ENCODE assay signal across 18 cellular contexts in the genomic region with DNA sequence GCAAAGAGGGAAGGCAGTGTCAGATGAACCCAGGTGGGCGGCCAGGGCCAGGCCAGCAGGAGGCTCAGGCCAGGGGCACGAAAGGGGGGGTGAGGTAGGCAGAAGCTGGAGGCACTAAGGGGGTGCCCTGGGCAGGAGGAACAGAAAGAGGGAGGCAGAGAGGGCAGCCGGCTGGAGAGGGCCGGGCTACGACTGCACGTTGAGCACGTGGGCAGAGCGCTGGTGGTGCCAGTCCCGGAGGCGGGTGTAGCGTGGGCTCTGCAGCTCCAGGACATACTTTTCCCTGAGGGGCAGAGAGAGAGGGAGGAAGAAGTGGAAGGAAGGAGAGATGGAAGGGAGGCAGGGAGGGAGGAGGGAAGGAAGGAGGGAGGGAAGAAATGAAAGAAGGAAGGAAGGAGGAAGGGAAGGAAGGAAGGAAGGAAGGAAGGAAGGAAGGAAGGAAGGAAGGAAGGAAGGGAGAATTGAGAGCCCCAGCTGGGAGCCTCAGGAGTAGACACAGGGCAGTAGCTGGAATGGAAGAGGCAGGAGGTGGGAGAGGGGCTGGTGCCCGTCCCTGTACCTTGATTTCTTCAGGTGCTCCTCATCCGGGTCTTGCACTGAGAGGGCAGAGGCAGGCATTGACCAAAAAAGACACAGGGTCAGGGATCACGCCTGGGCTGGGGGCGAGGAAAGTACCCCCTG. TPM values are rescaled to one million over a fixed set of nuclear protein-coding genes. Genes with fewer than 3 reads are reported as not detected.
DNase-seq lines count a peak whose midpoint lies in the region; ATAC-seq, FAIRE-seq and TF ChIP-seq lines count a peak whose summit lies in the region.
"Had no signal": no experiment of that assay in that cellular context is flagged by ENCODE, and none has a peak within 500 bp of the region (broad histone marks: within the 10 kb centered on the region; RNA-seq: fewer than 3 reads in every experiment).

No MANE protein-coding gene starts in this region.

- TF ChIP-seq CTCF in A673 (conservative IDR thresholded peaks at IDR 0.05; ENCODE audit: low read depth, low read length) (no peak), chondrocyte (IDR thresholded peaks at IDR 0.05) (no peak)

- H3K27ac Mint-ChIP-seq in chondrocyte (ENCODE audit: unreplicated experiment) (peak overlapping the region; percentile 83), T-helper 17 cell (no peak overlapping the region)
- no peak overlapping the region for H3K27ac Mint-ChIP-seq in activated T-helper 17 cell treated with anti-CD3 and anti-CD28 coated beads, Interleukin-2, amount 50 U/mL, for 72 hours

- peak overlapping the region; percentile 26 for H2BK12ac ChIP-seq in neuronal stem cell (ENCODE audit: low read length)

- H2AFZ ChIP-seq in Karpas-422 (ENCODE audit: low read length) (no peak overlapping the region), neuronal stem cell (ENCODE audit: low read length) (no peak overlapping the region)
- H2AFZ ChIP-seq: GM23338, hepatocyte had no signal

- H4K20me1 ChIP-seq in Karpas-422 (ENCODE audit: insufficient read depth, low read depth, low read length) = no peaks in the 10 kb centered on the region

- H3K4me3 Mint-ChIP-seq in chondrocyte (ENCODE audit: unreplicated experiment) (peak overlapping the region; percentile 41), T-helper 17 cell (no peak overlapping the region)
- H3K4me3 Mint-ChIP-seq in activated T-helper 17 cell treated with anti-CD3 and anti-CD28 coated beads, Interleukin-2, amount 50 U/mL, for 72 hours = no peak overlapping the region

- H3K18ac ChIP-seq in neuronal stem cell (ENCODE audit: low read length) = peak overlapping the region; percentile 36

- DNase-seq in A673 (ENCODE audit: low spot score) (peak; percentile 69), Karpas-422 (no peak), chondrocyte (ENCODE audit: low spot score) (no peak), neuronal stem cell (ENCODE audit: low spot score) (no peak), NCI-H345 (lab: John Stamatoyannopoulos, UW) (no peak), T-helper 17 cell (no peak), small intestine (no peak)
- DNase-seq: activated CD4-positive, alpha-beta T cell treated with anti-CD3 and anti-CD28 coated beads for 48 hours; activated naive CD4-positive, alpha-beta T cell; body of pancreas; NCI-H146; NCI-H446; spleen; stimulated activated naive CD4-positive, alpha-beta T cell had no signal

- peaks cover 26% of the 10 kb centered on the region for H3K79me1 ChIP-seq in neuronal stem cell (ENCODE audit: low read depth, low read length)

- CTCF ChIA-PET in A673 (lab: Charles Lee) = interaction anchor here (0.6 kb wide), 1 partner anchor 122 kb away, joined by 7 read pairs; no protein-coding TSS in a partner anchor

- H4K8ac ChIP-seq in neuronal stem cell (ENCODE audit: low read depth, low read length) = no peak overlapping the region

- H3K4me3 ChIP-seq in A673 (ENCODE audit: low read depth, low read length, poor library complexity, severe bottlenecking) = peak overlapping the region; percentile 11
- H3K4me3 ChIP-seq in Karpas-422 (ENCODE audit: low read length) = no peak overlapping the region
- H3K4me3 ChIP-seq in neuronal stem cell (ENCODE audit: low read length in 2 of 2) = peak overlapping the region in 1 of 2 donors; percentile 38
- H3K4me3 ChIP-seq in small intestine (ENCODE audit: low read depth in 1 of 2, low read length in 2 of 2) = no peak overlapping the region
- H3K4me3 ChIP-seq: body of pancreas, GM23338, hepatocyte, spleen had no signal

- H3K9me3 ChIP-seq in A673 (ENCODE audit: low read depth, low read length, poor library complexity, severe bottlenecking) = no peaks in the 10 kb centered on the region
- no peaks in the 10 kb centered on the region for H3K9me3 ChIP-seq in Karpas-422 (ENCODE audit: low read length)
- no peaks in the 10 kb centered on the region for H3K9me3 ChIP-seq in neuronal stem cell (replicated peaks in 1 of 2; ENCODE audit: control insufficient read depth in 2 of 2, insufficient read depth in 1 of 2, low read depth in 1 of 2, low read length in 2 of 2)
- no peaks in the 10 kb centered on the region for H3K9me3 ChIP-seq in T-helper 17 cell (ENCODE audit: control insufficient read depth, low read length, poor library complexity, severe bottlenecking)
- no peaks in the 10 kb centered on the region for H3K9me3 ChIP-seq in small intestine (ENCODE audit: control insufficient read depth, low read depth)
- H3K9me3 ChIP-seq: body of pancreas, spleen had no signal

- peaks cover 24% of the 10 kb centered on the region for H3K36me3 ChIP-seq in A673 (ENCODE audit: insufficient read depth, low read length, poor library complexity, severe bottlenecking)
- peaks cover 16% of the 10 kb centered on the region for H3K36me3 ChIP-seq in Karpas-422 (ENCODE audit: insufficient read depth, low read length)
- peaks cover 63 to 95% of the 10 kb centered on the region in 2 donors for H3K36me3 ChIP-seq in neuronal stem cell (replicated peaks in 1 of 2; ENCODE audit: control insufficient read depth in 2 of 2, insufficient read depth in 2 of 2, low read length in 2 of 2)
- H3K36me3 ChIP-seq in small intestine (ENCODE audit: control insufficient read depth in 2 of 2, insufficient read depth in 2 of 2, low read length in 2 of 2) = no peaks in the 10 kb centered on the region

- no peaks in the 10 kb centered on the region for H3K79me2 ChIP-seq in Karpas-422 (ENCODE audit: low read length)

- H3K4me2 ChIP-seq in Karpas-422 (ENCODE audit: low read depth, low read length, poor library complexity, severe bottlenecking) (peak overlapping the region; percentile 35), neuronal stem cell (ENCODE audit: insufficient read depth, low read length, poor library complexity, severe bottlenecking) (no peak overlapping the region)
- H3K4me2 ChIP-seq: hepatocyte had no signal

- H3K27ac ChIP-seq in A673 (ENCODE audit: low read depth, low read length, poor library complexity, severe bottlenecking) (peak overlapping the region; percentile 68), Karpas-422 (ENCODE audit: low read length) (peak overlapping the region; percentile 56), neuronal stem cell (replicated peaks; ENCODE audit: low read length) (no peak overlapping the region), small intestine (ENCODE audit: low read depth in 1 of 2, low read length in 1 of 2) (no peak overlapping the region)
- H3K27ac ChIP-seq: body of pancreas, hepatocyte had no signal

- H3K4me1 Mint-ChIP-seq in chondrocyte (ENCODE audit: low read depth) = peaks cover 73% of the 10 kb centered on the region
- H3K4me1 Mint-ChIP-seq in T-helper 17 cell = peaks cover 6% of the 10 kb centered on the region
- peaks cover 8% of the 10 kb centered on the region for H3K4me1 Mint-ChIP-seq in activated T-helper 17 cell treated with anti-CD3 and anti-CD28 coated beads, Interleukin-2, amount 50 U/mL, for 72 hours

- no peaks in the 10 kb centered on the region for H3K9me3 Mint-ChIP-seq in chondrocyte (ENCODE audit: low read depth)
- no peaks in the 10 kb centered on the region for H3K9me3 Mint-ChIP-seq in activated T-helper 17 cell treated with anti-CD3 and anti-CD28 coated beads, Interleukin-2, amount 50 U/mL, for 72 hours

- no peak overlapping the region for H2BK15ac ChIP-seq in neuronal stem cell (ENCODE audit: low read length)

- peak overlapping the region; percentile 40 for H2AK5ac ChIP-seq in neuronal stem cell (ENCODE audit: low read depth, low read length)

- WGBS in neuronal stem cell (ENCODE audit: extremely low coverage in 2 of 2, insufficient read length in 2 of 2, insufficient replicate concordance in 1 of 2), 2 donors = no CpG with 5 or more reads among the region's 15 CpGs
- 88 to 90% (median 89%) methylated on average over 13 to 15 of the region's 15 CpGs for WGBS in small intestine, 3 donors

- H3K9me2 ChIP-seq in Karpas-422 (replicated peaks; ENCODE audit: insufficient read depth, low read length) = no peaks in the 10 kb centered on the region

- intact Hi-C loops in A673 (cut with micrococcal nuclease; ENCODE audit: unreplicated experiment) = no loop called here

- H3K9ac ChIP-seq in Karpas-422 (ENCODE audit: low read length) (peak overlapping the region; percentile 21), neuronal stem cell (ENCODE audit: low read depth, low read length, poor library complexity) (no peak overlapping the region)

- POLR2A ChIA-PET in A673 (lab: Charles Lee; ENCODE audit: low non-redundant PET) = interaction anchor here (0.7 kb wide), 1 partner anchor 17 kb away, joined by 6 read pairs; no protein-coding TSS in a partner anchor

- H3K14ac ChIP-seq in neuronal stem cell (ENCODE audit: low read length) = peak overlapping the region; percentile 47

- BruUV-seq in A673 (replicated peaks; lab: Mats Ljungman, UMichigan) = TSS peak; percentile 20

- H3K27me3 ChIP-seq in A673 (replicated peaks; ENCODE audit: insufficient read depth, low read depth, low read length, poor library complexity) = no peaks in the 10 kb centered on the region
- H3K27me3 ChIP-seq in Karpas-422 (ENCODE audit: low read length) = no peaks in the 10 kb centered on the region
- H3K27me3 ChIP-seq in neuronal stem cell (ENCODE audit: control insufficient read depth in 3 of 3, insufficient read depth in 3 of 3, low read depth in 1 of 3, low read length in 3 of 3) = no peaks in the 10 kb centered on the region
- H3K27me3 ChIP-seq in small intestine (ENCODE audit: control insufficient read depth in 2 of 2, insufficient read depth in 2 of 2, low read length in 2 of 2) = no peaks in the 10 kb centered on the region
- H3K27me3 ChIP-seq: body of pancreas, hepatocyte, spleen had no signal

- peak overlapping the region; percentile 88 for H2BK5ac ChIP-seq in neuronal stem cell (ENCODE audit: low read length)

- H3K36me3 Mint-ChIP-seq in chondrocyte (ENCODE audit: low read depth) (peaks cover 43% of the 10 kb centered on the region), T-helper 17 cell (ENCODE audit: low read depth) (peaks cover 2% of the 10 kb centered on the region)
- peaks cover 17% of the 10 kb centered on the region for H3K36me3 Mint-ChIP-seq in activated T-helper 17 cell treated with anti-CD3 and anti-CD28 coated beads, Interleukin-2, amount 50 U/mL, for 72 hours (ENCODE audit: low read depth)

- H4K91ac ChIP-seq in neuronal stem cell (ENCODE audit: low read depth, low read length, poor library complexity) = no peak overlapping the region

- H3K4me1 ChIP-seq in A673 (ENCODE audit: insufficient read depth, low read length, poor library complexity, severe bottlenecking) (peaks cover 42% of the 10 kb centered on the region), Karpas-422 (ENCODE audit: low read length) (peaks cover 42% of the 10 kb centered on the region), neuronal stem cell (ENCODE audit: control insufficient read depth in 2 of 2, insufficient read depth in 1 of 2, low read depth in 1 of 2, low read length in 2 of 2) (peaks cover 11 to 22% of the 10 kb centered on the region in 2 donors), small intestine (ENCODE audit: control insufficient read depth in 2 of 2, insufficient read depth in 1 of 2, low read depth in 1 of 2, low read length in 1 of 2) (peaks cover 0 to 3% of the 10 kb centered on the region in 2 donors)

- ATAC-seq in T-helper 17 cell = no peak
- ATAC-seq in activated T-helper 17 cell treated with anti-CD3 and anti-CD28 coated beads, Interleukin-2, amount 50 U/mL, for 72 hours (replicated peaks) = no peak
- ATAC-seq: body of pancreas had no signal

- peak overlapping the region; percentile 49 for H3K23ac ChIP-seq in neuronal stem cell (ENCODE audit: low read depth, low read length, poor library complexity)

- H3K27me3 Mint-ChIP-seq in chondrocyte (ENCODE audit: low read depth) (no peaks in the 10 kb centered on the region), T-helper 17 cell (no peaks in the 10 kb centered on the region)
- no peaks in the 10 kb centered on the region for H3K27me3 Mint-ChIP-seq in activated T-helper 17 cell treated with anti-CD3 and anti-CD28 coated beads, Interleukin-2, amount 50 U/mL, for 72 hours

- H2BK120ac ChIP-seq in neuronal stem cell (ENCODE audit: low read depth, low read length) = no peak overlapping the region

- H3K4ac ChIP-seq in neuronal stem cell (ENCODE audit: low read length) = no peak overlapping the region

- FAIRE-seq in small intestine (lab: Jason Lieb, UNC) = no peak
- FAIRE-seq: urothelium cell line had no signal

RNA-seq across cellular contexts. Expression of a gene that starts 7.0 kb away (rescaled TPM):
- total RNA-seq in A673 (2021) (116 and 132 TPM in 2 replicates), chondrocyte (563 to 633 TPM (median 613 TPM) in 3 replicates), T-helper 17 cell (10 to 100 TPM in 1 of 2 donors, 1 to 10 TPM in 1; 6.8 to 16.2 TPM)
- 53.6 and 138 TPM in 2 replicates for total RNA-seq in Karpas-422 (2014; rRNA removed; shearing (Covaris generic); ENCODE audit: low replicate concordance)
- 206 TPM for polyA plus RNA-seq in neuronal stem cell (2013, experiment 1 of 2)
- 193 TPM for polyA plus RNA-seq in neuronal stem cell (2013, experiment 2 of 2)
- total RNA-seq in activated T-helper 17 cell treated with anti-CD3 and anti-CD28 coated beads, Interleukin-2, amount 50 U/mL, for 72 hours = 10 to 100 TPM; 34.9 to 38.8 TPM
- polyA plus RNA-seq in small intestine = 10 to 100 TPM in 1 of 3 donors, 1 to 10 TPM in 2; 3.8 to 44.4 (median 8.9) TPM

RNA-seq across cellular contexts. Expression of a gene that starts 17.0 kb away (rescaled TPM):
- 271 and 286 TPM in 2 replicates for total RNA-seq in A673 (2021)
- total RNA-seq in Karpas-422 (2014; rRNA removed; shearing (Covaris generic); ENCODE audit: low replicate concordance) = 29.1 and 72.7 TPM in 2 replicates
- total RNA-seq in chondrocyte = 207 to 277 TPM (median 274 TPM) in 3 replicates
- polyA plus RNA-seq in neuronal stem cell (2013, experiment 1 of 2) = 205 TPM
- 197 TPM for polyA plus RNA-seq in neuronal stem cell (2013, experiment 2 of 2)
- total RNA-seq in T-helper 17 cell = 1 to 10 TPM; 1.2 to 5.0 TPM
- 1 to 10 TPM; 2.3 to 3.1 TPM for total RNA-seq in activated T-helper 17 cell treated with anti-CD3 and anti-CD28 coated beads, Interleukin-2, amount 50 U/mL, for 72 hours
- polyA plus RNA-seq in small intestine = 10 to 100 TPM in 1 of 3 donors, 1 to 10 TPM in 2; 1.6 to 32.0 (median 5.1) TPM

RNA-seq across cellular contexts. Expression of a gene that starts 19.2 kb away (rescaled TPM):
- total RNA-seq in A673 (2021) (13.1 and 15.0 TPM in 2 replicates), chondrocyte (4.7 to 7.7 TPM (median 7.5 TPM) in 3 replicates), T-helper 17 cell (1 to 10 TPM; 5.1 to 8.0 TPM)
- 138 and 188 TPM in 2 replicates for total RNA-seq in Karpas-422 (2014; rRNA removed; shearing (Covaris generic); ENCODE audit: low replicate concordance)
- 1.2 TPM for polyA plus RNA-seq in neuronal stem cell (2013, experiment 1 of 2)
- 1.2 TPM for polyA plus RNA-seq in neuronal stem cell (2013, experiment 2 of 2)
- total RNA-seq in activated T-helper 17 cell treated with anti-CD3 and anti-CD28 coated beads, Interleukin-2, amount 50 U/mL, for 72 hours = 10 to 100 TPM in 1 of 2 donors, 1 to 10 TPM in 1; 5.6 to 13.7 TPM
- polyA plus RNA-seq in small intestine = 1 to 10 TPM; 3.1 to 6.0 (median 4.1) TPM

RNA-seq across cellular contexts. Expression of a gene that starts 26.3 kb away (rescaled TPM):
- total RNA-seq in A673 (2021) (82.3 and 87.7 TPM in 2 replicates), chondrocyte (77.2 to 79.0 TPM (median 78.6 TPM) in 3 replicates), T-helper 17 cell (10 to 100 TPM; 58.6 to 66.9 TPM)
- 104 and 195 TPM in 2 replicates for total RNA-seq in Karpas-422 (2014; rRNA removed; shearing (Covaris generic); ENCODE audit: low replicate concordance)
- polyA plus RNA-seq in neuronal stem cell (2013, experiment 1 of 2) = 67.4 TPM
- 68.2 TPM for polyA plus RNA-seq in neuronal stem cell (2013, experiment 2 of 2)
- 100 to 1,000 TPM; 116 to 149 TPM for total RNA-seq in activated T-helper 17 cell treated with anti-CD3 and anti-CD28 coated beads, Interleukin-2, amount 50 U/mL, for 72 hours
- polyA plus RNA-seq in small intestine = 10 to 100 TPM; 81.9 to 93.0 (median 82.3) TPM

RNA-seq across cellular contexts. Expression of a gene that starts 43.8 kb away (rescaled TPM):
- total RNA-seq in A673 (2021) (3.0 and 5.3 TPM in 2 replicates), chondrocyte (4.8 to 5.5 TPM (median 5.3 TPM) in 3 replicates), T-helper 17 cell (10 to 100 TPM; 32.0 to 40.1 TPM)
- 26.8 and 59.4 TPM in 2 replicates for total RNA-seq in Karpas-422 (2014; rRNA removed; shearing (Covaris generic); ENCODE audit: low replicate concordance)
- polyA plus RNA-seq in neuronal stem cell (2013, experiment 1 of 2) = 26.8 TPM
- 26.8 TPM for polyA plus RNA-seq in neuronal stem cell (2013, experiment 2 of 2)
- 10 to 100 TPM in 1 of 2 donors, 1 to 10 TPM in 1; 8.2 to 13.6 TPM for total RNA-seq in activated T-helper 17 cell treated with anti-CD3 and anti-CD28 coated beads, Interleukin-2, amount 50 U/mL, for 72 hours
- 1 to 10 TPM; 1.1 to 3.7 (median 3.0) TPM for polyA plus RNA-seq in small intestine

Comparison
In these comparisons a context has a peak if more than half of its experiments do, and no peak if none do; other contexts are left out.
1. H3K27ac ChIP-seq: peak in A673 (single experiment) and Karpas-422 (single experiment); none in neuronal stem cell (single experiment) and small intestine (0 of 2).